ENCODE assay signal across 12 cellular contexts in the genomic region with DNA sequence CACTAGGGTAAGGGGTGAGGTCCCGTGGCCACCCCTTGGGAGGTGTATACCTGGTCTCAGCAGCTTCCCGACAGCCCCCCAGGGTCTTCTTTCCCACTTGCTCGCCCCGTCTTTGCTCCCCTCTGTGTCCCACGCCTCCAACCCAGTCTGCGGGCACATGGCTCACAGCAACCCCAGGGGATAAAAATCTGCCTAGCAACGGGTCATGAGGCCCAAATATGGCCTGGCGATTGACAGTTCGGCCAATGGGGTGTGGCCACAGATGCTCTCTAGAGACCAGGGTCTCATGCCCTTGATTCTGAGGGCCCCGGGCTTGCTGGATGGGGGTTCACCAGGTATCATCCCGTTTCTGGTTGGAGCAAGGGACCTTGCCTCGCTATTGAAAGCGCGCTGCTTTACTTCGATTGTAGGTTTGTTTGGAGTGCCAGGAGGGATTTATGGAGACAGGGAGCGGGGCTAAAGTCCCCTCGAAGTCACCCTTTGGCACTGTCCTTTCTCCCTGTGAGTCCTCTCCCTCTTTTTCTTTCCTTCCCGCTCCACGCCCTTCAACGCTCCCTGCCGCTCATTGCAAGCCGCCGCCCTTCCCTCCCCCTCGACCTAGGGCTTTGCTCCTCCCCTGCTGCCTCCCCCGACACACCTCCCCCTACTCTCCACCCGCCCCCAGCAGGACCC. TPM values are rescaled to one million over a fixed set of nuclear protein-coding genes. Genes with fewer than 3 reads are reported as not detected.
DNase-seq lines count a peak whose midpoint lies in the region; ATAC-seq, FAIRE-seq and TF ChIP-seq lines count a peak whose summit lies in the region.
"Had no signal": no experiment of that assay in that cellular context is flagged by ENCODE, and none has a peak within 500 bp of the region (broad histone marks: within the 10 kb centered on the region; RNA-seq: fewer than 3 reads in every experiment).

No MANE protein-coding gene starts in this region.

- ATAC-seq in PC-3 = no peak
- ATAC-seq: stimulated activated memory B cell treated with anti-CD40 and anti-IgM and Interleukin-4, amounts not matched to agents 10 μg/mL and 1 μg/mL and 100 μg/mL, for 72 hours had no signal

- H3K79me2 ChIP-seq in PC-3 (ENCODE audit: low read length) = no peaks in the 10 kb centered on the region

- TF ChIP-seq CTCF in bronchial epithelial cell (IDR thresholded peaks at IDR 0.05; ENCODE audit: insufficient read depth, low read length, severe bottlenecking) (no peak), stomach (IDR thresholded peaks at IDR 0.05) (no peak), PC-3 (conservative IDR thresholded peaks at IDR 0.05; ENCODE audit: low read depth, low read length) (no peak)

- intact Hi-C loops in stomach (cut with DNase I; ENCODE audit: low total_unique reads) = no loop called here
- intact Hi-C loops in PC-3 (cut with micrococcal nuclease) = no loop called here

- no peak for TF ChIP-seq POLR2A in stomach (IDR thresholded peaks at IDR 0.05)

- H4K20me1 ChIP-seq in PC-3 (ENCODE audit: low read length) = no peaks in the 10 kb centered on the region

- peak overlapping the region; percentile 59 for H3K4me3 ChIP-seq in HUES48 (ENCODE audit: low read depth, low read length)
- peak overlapping the region; percentile 15 for H3K4me3 ChIP-seq in bronchial epithelial cell (ENCODE audit: low read depth, low read length)
- peak overlapping the region; percentile 66 for H3K4me3 ChIP-seq in iPS-15b (ENCODE audit: low read depth, low read length)
- peak overlapping the region; percentile 23 to 36 (median 31) for H3K4me3 ChIP-seq in stomach
- H3K4me3 ChIP-seq in PC-3 (ENCODE audit: low read length) = no peak overlapping the region

- POLR2A ChIA-PET in PC-3 (lab: Charles Lee; ENCODE audit: unreplicated experiment) = no interaction called here

- DNase-seq in bronchial epithelial cell (ENCODE audit: low read depth) (no peak), stomach (no peak), cortex of kidney (lab: John Stamatoyannopoulos, UW) (no peak), PC-3 (no peak), kidney tubule cell (ENCODE audit: low spot score) (no peak)
- no peak for DNase-seq in stimulated activated CD4-positive, alpha-beta T cell treated with anti-CD3 and anti-CD28 coated beads, Interleukin-12 subunit alpha, Interleukin-12 subunit beta, amount 100 ng/mL, for 4 hours
- DNase-seq: activated gamma-delta T cell, NCI-H2029 treated with DMSO at 0.1 percent for 48 hours, T-cell had no signal

- WGBS in stomach, 5 donors = 28 to 40% (median 29%) methylated on average over 23 to 26 of the region's 26 CpGs

- no peak for FAIRE-seq in bronchial epithelial cell (lab: Jason Lieb, UNC)

- peak overlapping the region; percentile 55 for H3K9ac ChIP-seq in HUES48 (ENCODE audit: low read depth, low read length)
- no peak overlapping the region for H3K9ac ChIP-seq in iPS-15b (ENCODE audit: low read depth, low read length)
- no peak overlapping the region for H3K9ac ChIP-seq in PC-3 (ENCODE audit: low read length)

- no peaks in the 10 kb centered on the region for H3K36me3 ChIP-seq in HUES48 (ENCODE audit: control insufficient read depth, insufficient read depth, low read length)
- no peaks in the 10 kb centered on the region for H3K36me3 ChIP-seq in bronchial epithelial cell (ENCODE audit: control insufficient read depth, insufficient read depth, low read length)
- no peaks in the 10 kb centered on the region for H3K36me3 ChIP-seq in iPS-15b (ENCODE audit: control insufficient read depth, insufficient read depth, low read length)
- H3K36me3 ChIP-seq in stomach = no peaks in the 10 kb centered on the region
- no peaks in the 10 kb centered on the region for H3K36me3 ChIP-seq in PC-3 (ENCODE audit: low read depth, low read length)

- TF ChIP-seq EP300 in stomach (IDR thresholded peaks at IDR 0.05) = no peak

- CTCF ChIA-PET in PC-3 (lab: Charles Lee) = no interaction called here

- BruUV-seq in PC-3 (replicated peaks; lab: Mats Ljungman, UMichigan) = no TSS peak

- no peaks in the 10 kb centered on the region for H3K9me2 ChIP-seq in PC-3 (replicated peaks; ENCODE audit: low read length)

- H3K4me1 ChIP-seq in HUES48 (ENCODE audit: control insufficient read depth, insufficient read depth, low read length) = peaks cover 43% of the 10 kb centered on the region
- H3K4me1 ChIP-seq in iPS-15b (ENCODE audit: control insufficient read depth, insufficient read depth, low read length) = peaks cover 16% of the 10 kb centered on the region
- H3K4me1 ChIP-seq in stomach = peaks cover 51 to 97% (median 76%) of the 10 kb centered on the region in 4 donors
- H3K4me1 ChIP-seq in PC-3 (ENCODE audit: insufficient read depth, low read length) = peaks cover 32% of the 10 kb centered on the region

- no peaks in the 10 kb centered on the region; the same call in 1 of the 2 replicates for H3K27me3 ChIP-seq in HUES48 (ENCODE audit: control insufficient read depth, insufficient read depth, low read length)
- H3K27me3 ChIP-seq in bronchial epithelial cell (ENCODE audit: control insufficient read depth, insufficient read depth, low read length) = no peaks in the 10 kb centered on the region
- peaks cover 2% of the 10 kb centered on the region for H3K27me3 ChIP-seq in iPS-15b (ENCODE audit: control insufficient read depth, insufficient read depth, low read length)
- H3K27me3 ChIP-seq in stomach = no peaks in the 10 kb centered on the region
- no peaks in the 10 kb centered on the region for H3K27me3 ChIP-seq in PC-3 (ENCODE audit: low read length)

- H3K9me3 ChIP-seq in HUES48 (ENCODE audit: control insufficient read depth, insufficient read depth, low read length) = no peaks in the 10 kb centered on the region
- no peaks in the 10 kb centered on the region for H3K9me3 ChIP-seq in iPS-15b (ENCODE audit: control insufficient read depth, insufficient read depth, low read length)
- H3K9me3 ChIP-seq in stomach = no peaks in the 10 kb centered on the region
- H3K9me3 ChIP-seq in PC-3 (ENCODE audit: low read length) = no peaks in the 10 kb centered on the region

- H3K27ac ChIP-seq in HUES48 (ENCODE audit: low read depth, low read length) (peak overlapping the region; percentile 55), stomach (peak overlapping the region in 4 of 5 donors; percentile 14 to 85 (median 57)), PC-3 (ENCODE audit: low read length) (no peak overlapping the region)

- no peak overlapping the region for H3K4me2 ChIP-seq in PC-3 (ENCODE audit: low read length)

- H2AFZ ChIP-seq in PC-3 (ENCODE audit: low read length) = no peak overlapping the region

- H3F3A ChIP-seq in PC-3 (ENCODE audit: low read length, unreplicated experiment) = no peaks in the 10 kb centered on the region

RNA-seq across cellular contexts. Expression of a gene that starts 41.4 kb away (rescaled TPM):
- 354 and 607 TPM in 2 replicates for total RNA-seq in bronchial epithelial cell
- 100 to 1,000 TPM; 550 to 693 (median 622) TPM for total RNA-seq in stomach
- polyA plus RNA-seq in stomach = 10 to 100 TPM; 37.4 to 76.8 (median 60.3) TPM
- total RNA-seq in PC-3 (2014; rRNA removed) = 287 and 383 TPM in 2 replicates
